Comparison of ENCODE assay signal across 12 cellular contexts in genomic region chr3:355622-356021, GRCh38.
DNase-seq lines count a peak whose midpoint lies in the region; ATAC-seq and TF ChIP-seq lines count a peak whose summit lies in the region.
"Had no signal": no experiment of that assay in that cellular context is flagged by ENCODE, and none has a peak within 500 bp of the region (broad histone marks: within the 10 kb centered on the region; RNA-seq: fewer than 3 reads in every experiment).

No MANE protein-coding gene starts in this region.

- H3K79me1 ChIP-seq in H9 (ENCODE audit: insufficient read depth, low read depth, low read length, poor library complexity, severe bottlenecking) = no peaks in the 10 kb centered on the region

- H3K23me2 ChIP-seq in H9 (ENCODE audit: insufficient read length, low read depth, low read length, poor library complexity, severe bottlenecking) = no peaks in the 10 kb centered on the region

- no peak overlapping the region for H3K56ac ChIP-seq in H9 (ENCODE audit: insufficient read length, low read depth, low read length)

- H2AK5ac ChIP-seq in H9 (ENCODE audit: insufficient read length, low read length) = no peak overlapping the region

- H2BK12ac ChIP-seq in H9 (ENCODE audit: insufficient read length, low read depth, low read length) = no peak overlapping the region

- H3K4me3 Mint-ChIP-seq in H9 = no peak overlapping the region

- no peak overlapping the region for H2BK20ac ChIP-seq in H9 (ENCODE audit: low read depth, low read length, poor library complexity, severe bottlenecking)

- H2BK15ac ChIP-seq in H9 (ENCODE audit: low read depth, low read length) = no peak overlapping the region

- H3T11ph ChIP-seq in H9 (ENCODE audit: low read length) = no peak overlapping the region

- H3K27me3 Mint-ChIP-seq in H9 (ENCODE audit: low read depth) = peaks cover 4% of the 10 kb centered on the region; the same call in 1 of the 2 replicates

- no peak overlapping the region for H3K18ac ChIP-seq in H9 (ENCODE audit: insufficient read length, low read depth, low read length)

- H3K36me3 Mint-ChIP-seq in H9 (ENCODE audit: insufficient read depth in 1 of 3, low read depth in 3 of 3) = no peaks in the 10 kb centered on the region; a peak in 1 of 7 replicates

- no peak overlapping the region for H3K4me3 ChIP-seq in vagina
- H3K4me3 ChIP-seq: body of pancreas had no signal

- no peak overlapping the region for H3K23ac ChIP-seq in H9 (ENCODE audit: insufficient read length, low read depth, low read length)

- H2BK5ac ChIP-seq in H9 (ENCODE audit: insufficient read length, low read length) = no peak overlapping the region

- no peak overlapping the region for H4K91ac ChIP-seq in H9 (ENCODE audit: insufficient read length, low read depth, low read length)

- no peak overlapping the region for H3K9ac ChIP-seq in H9 (ENCODE audit: extremely low read depth, insufficient read length, low read length)

- no peak overlapping the region for H4K8ac ChIP-seq in H9 (replicated peaks; ENCODE audit: insufficient read length, low read depth, low read length)

- H3K27ac ChIP-seq in vagina (peak overlapping the region; percentile 42), H9 (ENCODE audit: insufficient read length, low read depth, low read length) (no peak overlapping the region)
- H3K27ac ChIP-seq: body of pancreas had no signal

- no peak for TF ChIP-seq POLR2A in vagina (IDR thresholded peaks at IDR 0.05)

- no peak overlapping the region for H2AFZ ChIP-seq in H9 (ENCODE audit: low read length)

- intact Hi-C loops in vagina (cut with DNase I) = no loop called here

- TF ChIP-seq CTCF in vagina (IDR thresholded peaks at IDR 0.05) (no peak), H9 (conservative IDR thresholded peaks at IDR 0.05) (no peak)

- ATAC-seq in HG03558 (IDR thresholded peaks at IDR 0.05; ENCODE audit: extremely low read depth, unreplicated experiment) (peak; percentile 39), GM19452 (IDR thresholded peaks at IDR 0.05; ENCODE audit: unreplicated experiment) (no peak)
- ATAC-seq: body of pancreas had no signal

- H3K4me1 Mint-ChIP-seq in H9 = no peaks in the 10 kb centered on the region

- H3K9me3 ChIP-seq in vagina = no peaks in the 10 kb centered on the region
- H3K9me3 ChIP-seq in H9 (ENCODE audit: control insufficient read depth, low read depth, low read length) = no peaks in the 10 kb centered on the region
- H3K9me3 ChIP-seq: body of pancreas had no signal

- no peaks in the 10 kb centered on the region for H4K20me1 ChIP-seq in H9 (ENCODE audit: control insufficient read depth, insufficient read depth, insufficient read length)

- H4K5ac ChIP-seq in H9 (ENCODE audit: insufficient read length, low read depth, low read length) = no peak overlapping the region

- H3K4me2 ChIP-seq in H9 (ENCODE audit: insufficient read depth, insufficient read length, low read length) = no peak overlapping the region

- no peak overlapping the region for H3K14ac ChIP-seq in H9 (ENCODE audit: insufficient read depth, low read length)

- no CpG with 5 or more reads among the region's 8 CpGs for WGBS in H9 (ENCODE audit: extremely low coverage, insufficient read length, low lambda C conversion rate)

- no peaks in the 10 kb centered on the region for H3K9me3 Mint-ChIP-seq in H9

- no peaks in the 10 kb centered on the region for H3K79me2 ChIP-seq in H9 (ENCODE audit: insufficient read depth, low read length)

- H3K4ac ChIP-seq in H9 (ENCODE audit: low read depth, low read length) = no peak overlapping the region

- peak overlapping the region in 1 of 3 experiments; percentile 62; a peak in 1 of 7 replicates for H3K27ac Mint-ChIP-seq in H9

- no peak overlapping the region for H2BK120ac ChIP-seq in H9 (ENCODE audit: low read depth, low read length, poor library complexity, severe bottlenecking)

- H3K27me3 ChIP-seq in vagina (no peaks in the 10 kb centered on the region), H9 (ENCODE audit: insufficient read depth, low read length) (no peaks in the 10 kb centered on the region)
- H3K27me3 ChIP-seq: body of pancreas had no signal

- DNase-seq in NCI-H345 (lab: John Stamatoyannopoulos, UW) (peak; percentile 18), NCI-H345 treated with DMSO at 0.1 percent for 48 hours (lab: John Stamatoyannopoulos, UW; ENCODE audit: unreplicated experiment) (no peak), fibroblast of gingiva (ENCODE audit: low read depth) (peak; percentile 84), vagina (ENCODE audit: extremely low spot score in 2 of 2) (no peak), NCI-H2196 (lab: John Stamatoyannopoulos, UW; ENCODE audit: unreplicated experiment) (no peak), H9 (no peak)
- DNase-seq: activated T-cell treated with anti-CD3 and anti-CD28 coated beads for 4 hours; body of pancreas; NCI-H2081; stimulated activated CD4-positive, alpha-beta T cell treated with anti-CD3 and anti-CD28 coated beads, Interleukin-12 subunit alpha, Interleukin-12 subunit beta, amount 100 ng/mL, for 4 hours had no signal

- H3K36me3 ChIP-seq in vagina = no peaks in the 10 kb centered on the region

- H3K4me1 ChIP-seq in vagina (peaks cover 20% of the 10 kb centered on the region), H9 (ENCODE audit: insufficient read depth, low read length) (no peaks in the 10 kb centered on the region)
- H3K4me1 ChIP-seq: body of pancreas had no signal

Comparison
In these comparisons a context has a peak if more than half of its experiments do, and no peak if none do; other contexts are left out.
1. DNase-seq: peak in NCI-H345 (single experiment) and fibroblast of gingiva (single experiment); none in NCI-H345 treated with DMSO at 0.1 percent for 48 hours (single experiment), vagina (0 of 2), NCI-H2196 (single experiment) and H9 (single experiment).